Comparison of ENCODE assay signal across 1 cellular context in genomic region chr20:47206962-47207641, GRCh38.
TF ChIP-seq lines count a peak whose summit lies in the region.

No MANE protein-coding gene starts in this region.

TF ChIP-seq in K562, 482 proteins besides CTCF, POLR2A, EP300 and RAD21 (continued from another document):
- TF ChIP-seq ZBTB11 (CRISPR knock-in tag; IDR thresholded peaks at IDR 0.05), result peak in 1 of 3 experiments; percentile 45; a peak in 2 of 6 replicates
